ENCODE assay signal across 20 cellular contexts in the genomic region with DNA sequence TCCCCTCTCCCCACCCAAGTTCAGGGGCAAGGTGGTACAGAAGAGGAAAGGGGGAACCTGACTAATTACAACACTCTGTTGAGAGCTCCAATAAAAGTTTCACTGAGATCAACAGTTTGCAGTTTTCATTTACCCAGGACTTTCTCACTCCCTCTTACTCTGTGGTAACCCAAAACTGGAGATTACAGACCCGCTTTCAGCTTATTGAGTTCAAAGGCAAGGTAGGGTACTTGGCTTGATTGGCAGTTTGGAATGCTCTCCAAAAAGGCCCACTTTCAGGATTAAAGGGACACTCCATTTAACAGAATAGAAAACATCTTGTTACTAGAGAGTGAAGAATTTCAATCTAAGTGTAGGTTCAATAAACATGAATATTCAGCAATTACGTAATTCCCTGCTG.
"Had no signal": no experiment of that assay in that cellular context is flagged by ENCODE, and none has a peak within 500 bp of the region (broad histone marks: within the 10 kb centered on the region; RNA-seq: fewer than 3 reads in every experiment).

No MANE protein-coding gene starts in this region.

- H3K27ac ChIP-seq: neural progenitor cell, parathyroid adenoma, right lobe of liver, thoracic aorta, tibial nerve, vagina had no signal

- H3K36me3 ChIP-seq: neural progenitor cell, right lobe of liver, thoracic aorta, tibial nerve, vagina had no signal

- DNase-seq: dorsolateral prefrontal cortex; effector CD4-positive, alpha-beta T cell; hypothalamus; immature natural killer cell; islet precursor cell; mammary epithelial cell; mesendoderm; midbrain; naive thymus-derived CD4-positive, alpha-beta T cell; right lobe of liver; small intestine; stimulated activated CD4-positive, alpha-beta T cell treated with anti-CD3 and anti-CD28 coated beads, Interleukin-15, amount 100 ng/mL, for 24 hours; stimulated activated CD4-positive, alpha-beta T cell treated with anti-CD3 and anti-CD28 coated beads, Interleukin-2, amount 100 ng/mL, for 48 hours; stimulated activated naive B cell treated with anti-CD40 and anti-IgM and Interleukin-4, amounts not matched to agents 10 μg/mL and 1 μg/mL and 100 μg/mL, for 72 hours had no signal

- H3K4me2 ChIP-seq: neural progenitor cell had no signal

- FAIRE-seq: frontal cortex, small intestine had no signal

- H2AFZ ChIP-seq: neural progenitor cell, parathyroid adenoma had no signal

- H3K9me3 ChIP-seq: right lobe of liver, thoracic aorta, tibial nerve, vagina had no signal

- ATAC-seq: naive thymus-derived CD4-positive, alpha-beta T cell had no signal

- H3K4me1 ChIP-seq: neural progenitor cell, parathyroid adenoma, right lobe of liver, vagina had no signal

- H3K4me3 ChIP-seq: dorsolateral prefrontal cortex, neural progenitor cell, right lobe of liver, thoracic aorta, tibial nerve, vagina had no signal

- H3K9ac ChIP-seq: neural progenitor cell, parathyroid adenoma had no signal

- H3K79me2 ChIP-seq: parathyroid adenoma had no signal

- H3K27me3 ChIP-seq: dorsolateral prefrontal cortex, right lobe of liver, tibial nerve, vagina had no signal
